In genomic region chr17:14068542-14069250, GRCh38 we compare ENCODE assay signal across 8 cellular contexts. TPM values are rescaled to one million over a fixed set of nuclear protein-coding genes. Genes with fewer than 3 reads are reported as not detected.
DNase-seq lines count a peak whose midpoint lies in the region; ATAC-seq, FAIRE-seq and TF ChIP-seq lines count a peak whose summit lies in the region.

No MANE protein-coding gene starts in this region.

- BruUV-seq in GM12878 (replicated peaks; lab: Mats Ljungman, UMichigan) = no TSS peak

- H3K4me1 ChIP-seq in GM12878 (ENCODE audit: control insufficient read depth, insufficient read depth, low read length) = 0 out of 2 replicates have a peak, but pooled peaks cover 3% of the 10 kb centered on the region
- peaks cover 24% of the 10 kb centered on the region for H3K4me1 ChIP-seq in mononuclear cell (ENCODE audit: insufficient read depth, low read length)

- no peaks in the 10 kb centered on the region for H3K27me3 Mint-ChIP-seq in activated T-cell treated with anti-CD3 and anti-CD28 coated beads, Interleukin-2, amount 50 U/mL, for 24 hours

- peaks cover 53% of the 10 kb centered on the region for H3K79me2 ChIP-seq in GM12878 (ENCODE audit: control insufficient read depth, insufficient read depth, low read length)

- H3K4me1 Mint-ChIP-seq in activated T-cell treated with anti-CD3 and anti-CD28 coated beads, Interleukin-2, amount 50 U/mL, for 24 hours (ENCODE audit: low read depth) = peaks cover 66% of the 10 kb centered on the region

- no peak for TF ChIP-seq EP300 in GM12878 (IDR thresholded peaks at IDR 0.05; ENCODE audit: borderline replicate concordance in 1 of 2, control insufficient read depth in 1 of 2, low read depth in 2 of 2, low read length in 2 of 2)

- peaks cover 78% of the 10 kb centered on the region for H3K36me3 Mint-ChIP-seq in activated T-cell treated with anti-CD3 and anti-CD28 coated beads, Interleukin-2, amount 50 U/mL, for 24 hours (ENCODE audit: low read depth)

- DNase-seq in activated T-cell treated with anti-CD3 and anti-CD28 coated beads, Interleukin-2, amount 50 U/mL, for 24 hours = no peak
- no peak for DNase-seq in activated T-cell treated with anti-CD3 and anti-CD28 coated beads, Interleukin-2, amount 50 U/mL, for 48 hours
- no peak for DNase-seq in GM12878 (ENCODE audit: low read depth, low spot score)
- no peak for DNase-seq in SHP77 (lab: John Stamatoyannopoulos, UW)
- DNase-seq in HuH-7.5 (ENCODE audit: low spot score) = no peak
- DNase-seq in UCSD-AML1 (lab: John Stamatoyannopoulos, UW; ENCODE audit: unreplicated experiment) = no peak

- SMC1A ChIA-PET in GM12878 (lab: Charles Lee; ENCODE audit: uncharacterized antibody, unreplicated experiment) = no interaction called here

- intact Hi-C loops in GM12878 (cut with micrococcal nuclease; ENCODE audit: unreplicated experiment) = no loop called here

- H3K4me3 ChIP-seq in GM12878 (peak overlapping the region; percentile 95), mononuclear cell (ENCODE audit: low read length) (peak overlapping the region; percentile 100)

- TF ChIP-seq RAD21 in GM12878 (IDR thresholded peaks at IDR 0.05; ENCODE audit: insufficient read depth, low read depth, low read length) = no peak

- POLR2A ChIA-PET in GM12878 (lab: Charles Lee) = no interaction called here

- H4K20me1 ChIP-seq in GM12878 (ENCODE audit: control insufficient read depth, insufficient read depth) = no peaks in the 10 kb centered on the region

- no peak for TF ChIP-seq CTCF in GM12878 (IDR thresholded peaks at IDR 0.05 in 2 of 3, conservative IDR thresholded peaks at IDR 0.05 in 1 of 3; ENCODE audit: control insufficient read depth in 2 of 3, extremely low read depth in 1 of 3, insufficient read depth in 1 of 3, low read depth in 3 of 3, low read length in 3 of 3)

- CTCF ChIA-PET in GM12878 (lab: Yijun Ruan, JAX) = no interaction called here

- FAIRE-seq in GM12878 (lab: Jason Lieb, UNC) = no peak

- H3K27me3 ChIP-seq in GM12878 (replicated peaks in 1 of 2; ENCODE audit: control insufficient read depth in 2 of 2, insufficient read depth in 2 of 2, low read length in 1 of 2) (no peaks in the 10 kb centered on the region), mononuclear cell (ENCODE audit: insufficient read depth, low read length) (no peaks in the 10 kb centered on the region)

- peak overlapping the region; percentile 96 for H3K4me2 ChIP-seq in GM12878 (ENCODE audit: control insufficient read depth, insufficient read depth)

- no peak for TF ChIP-seq POLR2A in GM12878 (IDR thresholded peaks at IDR 0.05; ENCODE audit: low read depth, low read length)

- WGBS in GM12878 (ENCODE audit: insufficient coverage, insufficient replicate concordance, low lambda C conversion rate, missing lambda C conversion rate) = under 1% methylated on average over 18 of the region's 25 CpGs

- in situ Hi-C loops in GM12878 (cut with MboI) = no loop called here

- peak overlapping the region; percentile 75 for H3K9ac ChIP-seq in GM12878 (ENCODE audit: control insufficient read depth, insufficient read depth, low read length)

- H3K27ac ChIP-seq in GM12878 (ENCODE audit: control insufficient read depth, insufficient read depth) = peak overlapping the region; percentile 45

- peak overlapping the region; percentile 99 for H3K27ac Mint-ChIP-seq in activated T-cell treated with anti-CD3 and anti-CD28 coated beads, Interleukin-2, amount 50 U/mL, for 24 hours

- H3K9me3 Mint-ChIP-seq in activated T-cell treated with anti-CD3 and anti-CD28 coated beads, Interleukin-2, amount 50 U/mL, for 24 hours = peaks cover 3% of the 10 kb centered on the region

- RAD21 ChIA-PET in GM12878 (lab: Charles Lee; ENCODE audit: unreplicated experiment) = no interaction called here

- peak overlapping the region; percentile 86 for H2AFZ ChIP-seq in GM12878 (ENCODE audit: control insufficient read depth, low read depth, low read length)

- peak overlapping the region; percentile 99 for H3K4me3 Mint-ChIP-seq in activated T-cell treated with anti-CD3 and anti-CD28 coated beads, Interleukin-2, amount 50 U/mL, for 24 hours

- ATAC-seq in HG03457 (IDR thresholded peaks at IDR 0.05; ENCODE audit: unreplicated experiment) (peak; percentile 10), GM12878 (peak; percentile 41)

- H3K36me3 ChIP-seq in GM12878 (ENCODE audit: control insufficient read depth in 2 of 2, insufficient read depth in 2 of 2, low read length in 1 of 2) = no peaks in the 10 kb centered on the region

- no peaks in the 10 kb centered on the region for H3K9me3 ChIP-seq in GM12878 (replicated peaks; ENCODE audit: control insufficient read depth, insufficient read depth, low read length)
- H3K9me3 ChIP-seq in mononuclear cell (ENCODE audit: low read depth, low read length) = no peaks in the 10 kb centered on the region

TF ChIP-seq in GM12878, 131 proteins besides CTCF, POLR2A, EP300 and RAD21:
- TF ChIP-seq BHLHE40 (IDR thresholded peaks at IDR 0.05; ENCODE audit: borderline replicate concordance in 1 of 2, low read depth in 2 of 2, low read length in 1 of 2) (peak in 1 of 2 experiments; percentile 16; a peak in 1 of 4 replicates), DPF2 (IDR thresholded peaks at IDR 0.05) (no peak)

RNA-seq across cellular contexts. Expression of gene COX10, which starts 0.6 kb away (rescaled TPM):
- 88.4 and 89.0 TPM in 2 replicates for total RNA-seq in GM12878 (2013; cell fraction: nucleolus; rRNA removed)
- total RNA-seq in GM12878 (2014; rRNA removed) (25.0 and 26.0 TPM in 2 replicates), GM12878 (2014; rRNA removed; fragmentation: Illumina TruSeq; extraction: Trizol) (18.7 and 19.3 TPM in 2 replicates), GM12878 (2021) (21.2 and 22.8 TPM in 2 replicates), mononuclear cell (17.5 TPM)
- 8.4 TPM for polyA plus RNA-seq in GM12878 (2011; ENCODE audit: low read depth)
- polyA plus RNA-seq in GM12878 (2011; rRNA removed) (17.9 and 19.8 TPM in 2 replicates), GM12878 (2014; fragmentation: Illumina TruSeq; extraction: Trizol) (20.7 and 29.3 TPM in 2 replicates), GM12878 (2014; fragmentation: Nextera tagmentation; extraction: Ambion mirVana) (10 to 100 TPM in 1 of 2 experiments, 1 to 10 TPM in 1; 9.6 to 12.6 TPM), GM12878 (2014; rRNA removed) (16.2 and 16.9 TPM in 2 replicates), GM12878 (2016; fragmentation: Nextera tagmentation; extraction: Ambion mirVana) (10 to 100 TPM; 28.7 to 29.4 TPM)
- 23.2 and 29.7 TPM in 2 replicates for polyA plus RNA-seq in GM12878 (2011; cell fraction: cytosol; rRNA removed)
- polyA plus RNA-seq in GM12878 (2011; cell fraction: nucleus; rRNA removed) = 15.7 and 20.2 TPM in 2 replicates
- polyA plus RNA-seq in GM12878 (2012) = 11.6 TPM in 2 replicates
- polyA minus RNA-seq in GM12878 (2011; rRNA and poly(A)+ RNA removed) = 26.8 and 29.7 TPM in 2 replicates
- polyA minus RNA-seq in GM12878 (2011; cell fraction: cytosol; rRNA and poly(A)+ RNA removed) = 12.2 and 14.3 TPM in 2 replicates
- polyA minus RNA-seq in GM12878 (2011; cell fraction: nucleus; rRNA and poly(A)+ RNA removed) = 33.0 and 47.1 TPM in 2 replicates
